22 cellular contexts compared by ENCODE assay signal in the genomic region with DNA sequence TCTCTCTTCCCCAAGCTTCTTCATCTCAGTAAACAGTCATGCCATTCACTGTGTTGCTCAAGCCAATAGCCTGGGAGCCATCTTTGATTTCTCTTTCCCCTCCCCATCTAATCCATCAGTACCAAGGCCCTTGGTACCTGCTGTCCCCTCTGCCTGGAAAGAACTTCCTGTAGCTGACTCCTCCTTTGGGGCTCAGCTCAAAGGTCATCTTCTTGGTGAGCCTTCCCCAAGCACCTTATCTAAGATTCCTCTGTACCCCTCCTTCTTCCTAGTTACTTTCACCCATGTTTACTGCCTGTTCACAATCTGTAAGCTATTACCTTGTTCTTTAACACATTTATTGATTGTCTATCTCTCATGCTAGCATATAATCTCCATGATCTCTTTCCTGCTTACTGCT. TPM values are rescaled to one million over a fixed set of nuclear protein-coding genes. Genes with fewer than 3 reads are reported as not detected.
"Had no signal": no experiment of that assay in that cellular context is flagged by ENCODE, and none has a peak within 500 bp of the region (broad histone marks: within the 10 kb centered on the region; RNA-seq: fewer than 3 reads in every experiment).

No MANE protein-coding gene starts in this region.

- H3K4me3 Mint-ChIP-seq: activated CD4-positive, alpha-beta T cell treated with anti-CD3 and anti-CD28 coated beads, Interleukin-2, amount 10 ng/mL, durations not matched to agents 24 days and 14 days; activated T-helper 1 cell treated with anti-CD3 and anti-CD28 coated beads, Interleukin-12 subunit alpha, Interleukin-12 subunit beta, Interleukin-2, Interleukin-4 antibody, amounts not matched to agents 30 ng/mL and 10 ng/mL and 1 ng/mL, durations not matched to agents 14 hours and 24 hours and 36 hours; stimulated activated memory B cell treated with anti-CD40 and anti-IgM and Interleukin-4, amounts not matched to agents 10 μg/mL and 1 μg/mL and 100 μg/mL, for 72 hours; T-helper 2 cell treated with Interferon-gamma antibody and Interleukin-4, amounts not matched to agents 5 μg/mL and 100 μg/mL, for 36 hours had no signal

- H3K4me3 ChIP-seq: ascending aorta, sigmoid colon, SK-N-MC, spleen, tibial artery had no signal

- H3K27ac ChIP-seq: ascending aorta, neutrophil, sigmoid colon, SK-N-MC, spleen, tibial artery had no signal

- H3K27me3 Mint-ChIP-seq: activated CD4-positive, alpha-beta T cell treated with anti-CD3 and anti-CD28 coated beads, Interleukin-2, amount 10 ng/mL, durations not matched to agents 24 days and 14 days; stimulated activated memory B cell treated with anti-CD40 and anti-IgM and Interleukin-4, amounts not matched to agents 10 μg/mL and 1 μg/mL and 100 μg/mL, for 72 hours had no signal

- H3K9me3 Mint-ChIP-seq: activated CD4-positive, alpha-beta T cell treated with anti-CD3 and anti-CD28 coated beads, Interleukin-2, amount 10 ng/mL, durations not matched to agents 24 days and 14 days; activated T-helper 1 cell treated with anti-CD3 and anti-CD28 coated beads, Interleukin-12 subunit alpha, Interleukin-12 subunit beta, Interleukin-2, Interleukin-4 antibody, amounts not matched to agents 30 ng/mL and 10 ng/mL and 1 ng/mL, durations not matched to agents 14 hours and 24 hours and 36 hours; natural killer cell; stimulated activated memory B cell treated with anti-CD40 and anti-IgM and Interleukin-4, amounts not matched to agents 10 μg/mL and 1 μg/mL and 100 μg/mL, for 72 hours; T-helper 2 cell treated with Interferon-gamma antibody and Interleukin-4, amounts not matched to agents 5 μg/mL and 100 μg/mL, for 36 hours had no signal

- H3K9me3 ChIP-seq: ascending aorta, neutrophil, sigmoid colon, spleen, tibial artery had no signal

- DNase-seq: activated CD4-positive, alpha-beta T cell treated with anti-CD3 and anti-CD28 coated beads, Interleukin-2, amount 10 ng/mL, durations not matched to agents 24 days and 14 days; activated CD4-positive, CD25-positive, alpha-beta regulatory T cell; cerebellar nuclear complex; effector CD4-positive, alpha-beta T cell; mesenchymal stem cell; natural killer cell; sigmoid colon; spleen; stimulated activated CD4-positive, alpha-beta T cell treated with anti-CD3 and anti-CD28 coated beads, Interleukin-4, amount 100 ng/mL, for 4 hours; substantia nigra had no signal

- H3K27me3 ChIP-seq: ascending aorta, neutrophil, sigmoid colon, spleen, tibial artery had no signal

- ATAC-seq: esophagus mucosa; natural killer cell; stimulated activated memory B cell treated with anti-CD40 and anti-IgM and Interleukin-4, amounts not matched to agents 10 μg/mL and 1 μg/mL and 100 μg/mL, for 72 hours had no signal

- H3K27ac Mint-ChIP-seq: activated CD4-positive, alpha-beta T cell treated with anti-CD3 and anti-CD28 coated beads, Interleukin-2, amount 10 ng/mL, durations not matched to agents 24 days and 14 days; activated T-helper 1 cell treated with anti-CD3 and anti-CD28 coated beads, Interleukin-12 subunit alpha, Interleukin-12 subunit beta, Interleukin-2, Interleukin-4 antibody, amounts not matched to agents 30 ng/mL and 10 ng/mL and 1 ng/mL, durations not matched to agents 14 hours and 24 hours and 36 hours; natural killer cell; stimulated activated memory B cell treated with anti-CD40 and anti-IgM and Interleukin-4, amounts not matched to agents 10 μg/mL and 1 μg/mL and 100 μg/mL, for 72 hours; T-helper 2 cell treated with Interferon-gamma antibody and Interleukin-4, amounts not matched to agents 5 μg/mL and 100 μg/mL, for 36 hours had no signal

RNA-seq across cellular contexts. Expression of gene SPATS1, which starts 32.8 kb away (rescaled TPM):
- total RNA-seq: activated CD4-positive, alpha-beta T cell treated with anti-CD3 and anti-CD28 coated beads, Interleukin-2, amount 10 ng/mL, durations not matched to agents 24 days and 14 days; activated T-helper 1 cell treated with anti-CD3 and anti-CD28 coated beads, Interleukin-12 subunit alpha, Interleukin-12 subunit beta, Interleukin-2, Interleukin-4 antibody, amounts not matched to agents 30 ng/mL and 10 ng/mL and 1 ng/mL, durations not matched to agents 14 hours and 24 hours and 36 hours; ascending aorta; esophagus mucosa; liver; natural killer cell; renal cortical epithelial cell; sigmoid colon; spleen; urinary bladder had no signal
- polyA plus RNA-seq: adipose tissue, liver, sigmoid colon, spleen, urinary bladder had no signal

RNA-seq across cellular contexts. Expression of gene TMEM151B, which starts 39.4 kb away (rescaled TPM):
- total RNA-seq: activated CD4-positive, alpha-beta T cell treated with anti-CD3 and anti-CD28 coated beads, Interleukin-2, amount 10 ng/mL, durations not matched to agents 24 days and 14 days; ascending aorta; esophagus mucosa; liver; natural killer cell; renal cortical epithelial cell had no signal
- polyA plus RNA-seq: liver had no signal
